In the genomic region with DNA sequence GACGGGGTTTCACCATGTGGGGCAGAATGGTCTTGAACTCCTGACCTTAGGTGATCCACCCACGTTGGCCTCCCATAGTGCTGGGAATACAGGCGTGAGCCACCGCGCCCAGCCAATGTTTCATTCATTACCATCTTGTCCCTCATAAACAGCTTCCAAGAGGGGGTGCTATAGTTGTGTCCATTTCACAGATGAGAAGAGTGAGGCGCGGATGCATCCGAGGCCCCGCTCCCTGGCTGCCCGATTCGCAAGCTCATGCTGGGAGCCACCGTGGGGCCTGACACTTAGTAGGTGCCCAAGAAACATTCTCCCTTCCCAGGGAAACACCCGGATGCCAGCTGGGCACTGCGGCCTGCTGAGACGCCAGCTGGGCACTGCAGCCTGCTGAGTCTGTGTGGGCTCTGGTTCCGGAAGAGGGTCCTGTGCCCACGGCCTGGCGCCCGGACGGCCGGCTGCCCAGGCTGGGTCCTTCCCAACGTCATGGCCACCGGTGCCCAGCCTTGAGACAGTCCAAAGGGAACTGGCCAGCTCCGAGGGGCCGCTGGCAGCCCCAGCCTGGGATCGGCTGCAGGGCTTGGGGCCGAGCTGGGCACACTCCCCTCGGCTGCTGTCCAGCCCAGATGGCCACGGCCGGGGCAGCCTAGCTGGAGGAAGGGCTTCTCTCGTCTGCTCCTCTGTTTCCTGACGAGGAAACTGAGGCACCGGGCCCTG, we compare ENCODE assay signal across 35 cellular contexts. TPM values are rescaled to one million over a fixed set of nuclear protein-coding genes. Genes with fewer than 3 reads are reported as not detected.
DNase-seq lines count a peak whose midpoint lies in the region; ATAC-seq, FAIRE-seq and TF ChIP-seq lines count a peak whose summit lies in the region.
"Had no signal": no experiment of that assay in that cellular context is flagged by ENCODE, and none has a peak within 500 bp of the region (broad histone marks: within the 10 kb centered on the region; RNA-seq: fewer than 3 reads in every experiment).

No MANE protein-coding gene starts in this region.

- no peak for TF ChIP-seq RAD21 in K562 (CRISPR knock-in tag; conservative IDR thresholded peaks at IDR 0.05 in 1 of 2, IDR thresholded peaks at IDR 0.05 in 1 of 2)

- H3K9me1 ChIP-seq in K562 (ENCODE audit: control insufficient read depth, insufficient read depth, low read length) = no peaks in the 10 kb centered on the region

- H3K36me3 ChIP-seq in K562 (ENCODE audit: control insufficient read depth, insufficient read depth, low read length) = peaks cover 42% of the 10 kb centered on the region; the same call in 1 of the 3 replicates
- peaks cover 0 to 21% (median 10%) of the 10 kb centered on the region in 4 donors for H3K36me3 ChIP-seq in sigmoid colon

- H3K36me3 Mint-ChIP-seq in activated CD4-positive, alpha-beta T cell treated with anti-CD3 and anti-CD28 coated beads, Interleukin-2, amount 10 ng/mL, durations not matched to agents 24 days and 14 days (ENCODE audit: low read depth) = no peaks in the 10 kb centered on the region
- H3K36me3 Mint-ChIP-seq: mesothelial cell of epicardium, naive B cell had no signal

- TF ChIP-seq POLR2A in K562 (conservative IDR thresholded peaks at IDR 0.05) (no peak), sigmoid colon (IDR thresholded peaks at IDR 0.05) (no peak)

- CTCF ChIA-PET in K562 (lab: Yijun Ruan, JAX; ENCODE audit: low intra/inter-chr PET ratio) = interaction anchor here (0.6 kb wide), 1 partner anchor 10 kb away, joined by 5 read pairs; no protein-coding TSS in a partner anchor

- H3K4me3 ChIP-seq in K562 = no peak overlapping the region
- H3K4me3 ChIP-seq in sigmoid colon = no peak overlapping the region
- H3K4me3 ChIP-seq: PC-9, smooth muscle cell, thyroid gland, vagina had no signal

- H2AFZ ChIP-seq in K562 (ENCODE audit: low read depth, low read length) = no peak overlapping the region
- H2AFZ ChIP-seq: PC-9 had no signal

- H3K4me3 Mint-ChIP-seq in activated CD4-positive, alpha-beta T cell treated with anti-CD3 and anti-CD28 coated beads, Interleukin-2, amount 10 ng/mL, durations not matched to agents 24 days and 14 days = no peak overlapping the region
- H3K4me3 Mint-ChIP-seq: mesothelial cell of epicardium; naive B cell; stimulated activated naive CD8-positive, alpha-beta T cell treated with anti-CD3 and anti-CD28 coated beads, Interleukin-15, Interleukin-2, amounts not matched to agents 100 ng/mL and 50 ng/mL, for 24 hours; T-helper 17 cell had no signal

- intact Hi-C loops in K562 (cut with micrococcal nuclease) (no loop called here), sigmoid colon (cut with DNase I) (no loop called here)
- intact Hi-C loops in activated CD4-positive, alpha-beta T cell treated with anti-CD3 and anti-CD28 coated beads, Interleukin-2, amount 10 ng/mL, durations not matched to agents 24 days and 14 days (cut with micrococcal nuclease) = no loop called here

- BruUV-seq in K562 (replicated peaks; lab: Mats Ljungman, UMichigan) = no TSS peak

- H3K4me1 Mint-ChIP-seq in activated CD4-positive, alpha-beta T cell treated with anti-CD3 and anti-CD28 coated beads, Interleukin-2, amount 10 ng/mL, durations not matched to agents 24 days and 14 days = no peaks in the 10 kb centered on the region
- H3K4me1 Mint-ChIP-seq: mesothelial cell of epicardium, naive B cell, T-helper 17 cell had no signal

- no peaks in the 10 kb centered on the region for H3K9me3 Mint-ChIP-seq in activated CD4-positive, alpha-beta T cell treated with anti-CD3 and anti-CD28 coated beads, Interleukin-2, amount 10 ng/mL, durations not matched to agents 24 days and 14 days
- H3K9me3 Mint-ChIP-seq: mesothelial cell of epicardium; naive B cell; stimulated activated naive CD8-positive, alpha-beta T cell treated with anti-CD3 and anti-CD28 coated beads, Interleukin-15, Interleukin-2, amounts not matched to agents 100 ng/mL and 50 ng/mL, for 24 hours had no signal

- H4K20me1 ChIP-seq in K562 (replicated peaks; ENCODE audit: control insufficient read depth, insufficient read depth, low read length) = no peaks in the 10 kb centered on the region; the same call in 1 of the 2 replicates

- H3K27ac ChIP-seq in K562 (ENCODE audit: extremely low read depth, low read depth, low read length) (no peak overlapping the region), layer of hippocampus (ENCODE audit: low read depth, low read length) (peak overlapping the region; percentile 18), sigmoid colon (peak overlapping the region; percentile 47 to 97 (median 51))
- H3K27ac ChIP-seq: brain microvascular endothelial cell, HL-60, PC-9, vagina had no signal

- DNase-seq in G401 (ENCODE audit: low spot score) = peak; percentile 63
- DNase-seq in K562 (ENCODE audit: extremely low read depth in 1 of 4, low spot score in 3 of 4) = peak in 1 of 4 experiments; percentile 16
- DNase-seq in sigmoid colon = no peak
- no peak for DNase-seq in stimulated activated CD4-positive, alpha-beta T cell treated with anti-CD3 and anti-CD28 coated beads, Interleukin-4, amount 100 ng/mL, for 24 hours
- DNase-seq in activated CD4-positive, alpha-beta T cell treated with anti-CD3 and anti-CD28 coated beads, Interleukin-2, amount 10 ng/mL, durations not matched to agents 24 days and 14 days = no peak
- DNase-seq in NCI-H82 (lab: John Stamatoyannopoulos, UW) = no peak
- DNase-seq: activated CD4-positive, alpha-beta T cell treated with anti-CD3 and anti-CD28 coated beads, Interleukin-2, amount 50 U/mL, for 48 hours; activated CD8-positive, alpha-beta memory T cell treated with anti-CD3 and anti-CD28 coated beads, Interleukin-2, amount 50 U/mL, for 4 hours; activated naive CD4-positive, alpha-beta T cell; brain microvascular endothelial cell; effector CD8-positive, alpha-beta T cell; EL; glutamatergic neuron; islet precursor cell; naive B cell; NCI-H1436; NCI-H2081; NCI-H2227 treated with DMSO at 0.1 percent for 48 hours; NCI-H526; occipital lobe; PC-9; SHP77; T-helper 17 cell had no signal

- peaks cover 59% of the 10 kb centered on the region for H3K79me2 ChIP-seq in K562 (ENCODE audit: control insufficient read depth, insufficient read depth, low read length)

- H3K4me2 ChIP-seq in K562 (ENCODE audit: insufficient read depth, low read length) = no peak overlapping the region
- H3K4me2 ChIP-seq: PC-9, smooth muscle cell had no signal

- in situ Hi-C loops in G401 (cut with HindIII; ENCODE audit: low sequenced_read_pairs) = no loop called here
- in situ Hi-C loops in K562 (cut with MboI) = no loop called here

- 90% methylated on average over 21 of the region's 33 CpGs for WGBS in K562 (ENCODE audit: insufficient coverage, low coverage, missing lambda C conversion rate)
- 87 to 94% methylated on average over 33 of the region's 33 CpGs for WGBS in sigmoid colon, 2 donors

- H3K27me3 ChIP-seq in K562 (ENCODE audit: control insufficient read depth in 2 of 2, insufficient read depth in 2 of 2, low read length in 2 of 2) (no peaks in the 10 kb centered on the region), layer of hippocampus (ENCODE audit: control insufficient read depth, insufficient read depth, low read length) (no peaks in the 10 kb centered on the region), sigmoid colon (no peaks in the 10 kb centered on the region)
- H3K27me3 ChIP-seq: brain microvascular endothelial cell, thyroid gland, vagina had no signal

- H3K4me1 ChIP-seq in K562 (replicated peaks in 1 of 2; ENCODE audit: control insufficient read depth in 2 of 2, insufficient read depth in 2 of 2, low read length in 2 of 2) (peaks cover 0 to 25% of the 10 kb centered on the region in 2 experiments; a peak in 3 of 5 replicates), sigmoid colon (peaks cover 0 to 42% (median 20%) of the 10 kb centered on the region in 4 donors)

- POLR2A ChIA-PET in K562 (lab: Yijun Ruan, JAX) = interaction anchor here (0.6 to 2.6 kb wide), 4 partner anchors 8 to 1312 kb away, joined by 3 to 13 read pairs (median 6); no protein-coding TSS in a partner anchor

- TF ChIP-seq EP300 in K562 (IDR thresholded peaks at IDR 0.05; ENCODE audit: low read length) (no peak), sigmoid colon (IDR thresholded peaks at IDR 0.05) (no peak)

- TF ChIP-seq CTCF in K562 (IDR thresholded peaks at IDR 0.05 in 2 of 3, conservative IDR thresholded peaks at IDR 0.05 in 1 of 3; ENCODE audit: insufficient read depth in 2 of 3, low read depth in 1 of 3, low read length in 3 of 3) (no peak), sigmoid colon (IDR thresholded peaks at IDR 0.05) (no peak)

- FAIRE-seq in K562 (lab: Jason Lieb, UNC) = no peak
- FAIRE-seq: colon, GM18507 had no signal

- H3K9me3 ChIP-seq in K562 (replicated peaks; ENCODE audit: control insufficient read depth, insufficient read depth, low read depth, low read length) = no peaks in the 10 kb centered on the region
- H3K9me3 ChIP-seq in sigmoid colon = no peaks in the 10 kb centered on the region
- H3K9me3 ChIP-seq: thyroid gland, vagina had no signal

- ATAC-seq in K562 (no peak), HG02970 (IDR thresholded peaks at IDR 0.05; ENCODE audit: low FRiP score, unreplicated experiment) (no peak)
- ATAC-seq: activated CD4-positive, CD25-positive, alpha-beta regulatory T cell treated with anti-CD3 and anti-CD28 coated beads, Interleukin-2, amount 50 U/mL, for 24 hours; T-helper 17 cell had no signal

- no peak overlapping the region for H3K27ac Mint-ChIP-seq in activated CD4-positive, alpha-beta T cell treated with anti-CD3 and anti-CD28 coated beads, Interleukin-2, amount 10 ng/mL, durations not matched to agents 24 days and 14 days
- H3K27ac Mint-ChIP-seq: mesothelial cell of epicardium; naive B cell; stimulated activated naive CD8-positive, alpha-beta T cell treated with anti-CD3 and anti-CD28 coated beads, Interleukin-15, Interleukin-2, amounts not matched to agents 100 ng/mL and 50 ng/mL, for 24 hours; T-helper 17 cell had no signal

- no peak overlapping the region for H3K9ac ChIP-seq in K562 (ENCODE audit: insufficient read depth in 1 of 2, low read depth in 2 of 2, low read length in 2 of 2)

- H3K27me3 Mint-ChIP-seq in activated CD4-positive, alpha-beta T cell treated with anti-CD3 and anti-CD28 coated beads, Interleukin-2, amount 10 ng/mL, durations not matched to agents 24 days and 14 days = no peaks in the 10 kb centered on the region
- H3K27me3 Mint-ChIP-seq: naive B cell; stimulated activated naive CD8-positive, alpha-beta T cell treated with anti-CD3 and anti-CD28 coated beads, Interleukin-15, Interleukin-2, amounts not matched to agents 100 ng/mL and 50 ng/mL, for 24 hours; T-helper 17 cell had no signal

RNA-seq across cellular contexts. Expression of a gene that starts 54.7 kb away (rescaled TPM):
- 3.2 and 8.9 TPM in 2 replicates for total RNA-seq in G401 (2014; rRNA removed; shearing (Covaris generic))
- 66.4 and 156 TPM in 2 replicates for total RNA-seq in K562 (2011; cell fraction: chromatin; rRNA removed; ENCODE audit: low replicate concordance)
- 56.2 and 56.5 TPM in 2 replicates for total RNA-seq in K562 (2011; cell fraction: nucleolus; rRNA removed)
- total RNA-seq in K562 (2011; cell fraction: nucleoplasm; rRNA removed) = 46.9 and 54.0 TPM in 2 replicates
- 14.1 and 15.7 TPM in 2 replicates for total RNA-seq in K562 (2014; rRNA removed)
- 3.0 and 3.7 TPM in 2 replicates for total RNA-seq in K562 (2014; rRNA removed; fragmentation: Illumina TruSeq; extraction: Trizol)
- total RNA-seq in K562 (2015; rRNA removed; fragmentation: Illumina TruSeq; extraction: Trizol) = 6.9 and 8.4 TPM in 2 replicates
- 57.3 and 62.1 TPM in 2 replicates for total RNA-seq in K562 (2021)
- 2.0 and 2.9 TPM in 2 replicates for polyA plus RNA-seq in K562 (2011; rRNA removed)
- polyA plus RNA-seq in K562 (2011; cell fraction: cytosol; rRNA removed) = 1.8 and 2.6 TPM in 2 replicates
- polyA plus RNA-seq in K562 (2011; cell fraction: nucleus; rRNA removed) = 13.2 and 19.2 TPM in 2 replicates
- 20.3 and 20.4 TPM in 2 replicates for polyA plus RNA-seq in K562 (2012)
- 17.2 and 26.2 TPM in 2 replicates for polyA plus RNA-seq in K562 (2014; fragmentation: Illumina TruSeq; extraction: Trizol)
- polyA plus RNA-seq in K562 (2014; fragmentation: Nextera tagmentation; extraction: Ambion mirVana) = under 1 TPM; 0.71 to 0.99 TPM
- 14.1 and 15.9 TPM in 2 replicates for polyA plus RNA-seq in K562 (2014; rRNA removed)
- 4.0 and 4.7 TPM in 2 replicates for polyA minus RNA-seq in K562 (2011; rRNA and poly(A)+ RNA removed)
- 14.5 and 19.9 TPM in 2 replicates for polyA minus RNA-seq in K562 (2011; cell fraction: cytosol; rRNA and poly(A)+ RNA removed)
- polyA minus RNA-seq in K562 (2011; cell fraction: nucleus; rRNA and poly(A)+ RNA removed) = 16.6 and 19.5 TPM in 2 replicates
- 100 to 1,000 TPM in 1 of 4 donors, 10 to 100 TPM in 3; 63.2 to 114 (median 74.2) TPM for total RNA-seq in sigmoid colon
- polyA plus RNA-seq in sigmoid colon = 10 to 100 TPM in 2 of 3 donors, 1 to 10 TPM in 1; 9.0 to 45.7 (median 10.2) TPM
- total RNA-seq in activated CD4-positive, alpha-beta T cell treated with anti-CD3 and anti-CD28 coated beads, Interleukin-2, amount 10 ng/mL, durations not matched to agents 24 days and 14 days = 16.9 and 19.8 TPM in 2 replicates

RNA-seq across cellular contexts. Expression of a gene that starts 59.3 kb away (rescaled TPM):
- 0.24 TPM in 1 of 2 replicates, not detected in the other for total RNA-seq in G401 (2014; rRNA removed; shearing (Covaris generic))
- 2.1 and 3.1 TPM in 2 replicates for total RNA-seq in K562 (2011; cell fraction: chromatin; rRNA removed; ENCODE audit: low replicate concordance)
- 3.2 and 3.8 TPM in 2 replicates for total RNA-seq in K562 (2011; cell fraction: nucleolus; rRNA removed)
- total RNA-seq in K562 (2011; cell fraction: nucleoplasm; rRNA removed) = 3.5 and 8.2 TPM in 2 replicates
- total RNA-seq in K562 (2014; rRNA removed) = 0.45 and 1.2 TPM in 2 replicates
- total RNA-seq in K562 (2014; rRNA removed; fragmentation: Illumina TruSeq; extraction: Trizol) = 0.73 and 1.1 TPM in 2 replicates
- total RNA-seq in K562 (2015; rRNA removed; fragmentation: Illumina TruSeq; extraction: Trizol) = not detected in 2 replicates
- 1.1 and 1.4 TPM in 2 replicates for total RNA-seq in K562 (2021)
- polyA plus RNA-seq in K562 (2011; rRNA removed) = 12.3 and 12.9 TPM in 2 replicates
- polyA plus RNA-seq in K562 (2011; cell fraction: cytosol; rRNA removed) = 9.2 and 18.1 TPM in 2 replicates
- polyA plus RNA-seq in K562 (2011; cell fraction: nucleus; rRNA removed) = 3.3 and 7.5 TPM in 2 replicates
- polyA plus RNA-seq in K562 (2012) = 2.3 and 5.3 TPM in 2 replicates
- 2.9 and 3.0 TPM in 2 replicates for polyA plus RNA-seq in K562 (2014; fragmentation: Illumina TruSeq; extraction: Trizol)
- 1 to 10 TPM in 1 of 2 experiments, under 1 TPM in 1; 0.86 to 1.8 TPM for polyA plus RNA-seq in K562 (2014; fragmentation: Nextera tagmentation; extraction: Ambion mirVana)
- polyA plus RNA-seq in K562 (2014; rRNA removed) = 0.77 and 1.6 TPM in 2 replicates
- 3.8 and 4.3 TPM in 2 replicates for polyA minus RNA-seq in K562 (2011; rRNA and poly(A)+ RNA removed)
- 2.2 and 5.2 TPM in 2 replicates for polyA minus RNA-seq in K562 (2011; cell fraction: cytosol; rRNA and poly(A)+ RNA removed)
- 1.7 TPM in 1 of 2 replicates, not detected in the other for polyA minus RNA-seq in K562 (2011; cell fraction: nucleus; rRNA and poly(A)+ RNA removed)
- total RNA-seq in sigmoid colon = not detected
- 10 to 100 TPM; 15.1 to 72.7 (median 30.3) TPM for polyA plus RNA-seq in sigmoid colon
- total RNA-seq in activated CD4-positive, alpha-beta T cell treated with anti-CD3 and anti-CD28 coated beads, Interleukin-2, amount 10 ng/mL, durations not matched to agents 24 days and 14 days = 0.33 TPM in 1 of 2 replicates, not detected in the other
- total RNA-seq: H4, occipital lobe, PC-9, T-helper 17 cell, thyroid gland, vagina had no signal
- polyA plus RNA-seq: smooth muscle cell had no signal
